28 cellular contexts compared by ENCODE assay signal in the genomic region with DNA sequence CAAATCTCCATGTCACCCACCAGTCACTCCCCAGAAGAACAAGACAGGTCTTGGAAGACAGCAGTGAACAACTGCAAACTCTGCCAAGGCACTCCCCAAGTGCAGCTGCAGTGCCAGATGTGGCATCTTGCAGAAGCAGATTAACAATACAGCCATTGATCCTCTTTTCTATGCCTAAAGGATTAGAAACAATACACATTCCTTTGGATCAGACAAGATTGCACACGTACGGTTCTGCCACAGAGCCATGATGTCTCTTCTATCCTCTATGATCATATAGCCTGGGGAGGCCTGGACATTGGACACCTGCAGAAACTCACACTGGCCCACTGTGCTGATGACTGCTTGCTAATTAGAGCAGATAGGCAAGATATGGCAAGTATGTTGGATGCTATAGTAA.
"Had no signal": no experiment of that assay in that cellular context is flagged by ENCODE, and none has a peak within 500 bp of the region (broad histone marks: within the 10 kb centered on the region; RNA-seq: fewer than 3 reads in every experiment).

No MANE protein-coding gene starts in this region.

- DNase-seq: activated B cell treated with CpG ODN at 0.5 μM for 24 hours; activated CD4-positive, alpha-beta T cell treated with anti-CD3 and anti-CD28 coated beads for 48 hours; activated CD4-positive, alpha-beta T cell treated with anti-CD3 and anti-CD28 coated beads, Interleukin-2, amount 50 U/mL, for 1 hour; activated CD4-positive, alpha-beta T cell treated with anti-CD3 and anti-CD28 coated beads, Interleukin-2, amount 50 U/mL, for 48 hours; activated CD8-positive, alpha-beta memory T cell treated with anti-CD3 and anti-CD28 coated beads for 24 hours; activated CD8-positive, alpha-beta T cell treated with anti-CD3 and anti-CD28 coated beads for 36 hours; activated effector memory CD4-positive, alpha-beta T cell treated with Interleukin-2 at 50 U/mL for 16 hours; activated gamma-delta T cell treated with Interleukin-2 at 50 U/mL for 16 hours; activated naive CD4-positive, alpha-beta T cell treated with anti-CD3 and anti-CD28 coated beads, Interleukin-2, amount 50 U/mL, for 16 hours; activated naive CD4-positive, alpha-beta T cell treated with Interleukin-2 at 50 U/mL for 16 hours; activated T-cell treated with anti-CD3 and anti-CD28 coated beads, Interleukin-2, amount 50 U/mL, for 4 hours; amniotic stem cell; anterior cingulate cortex; brain microvascular endothelial cell; caudate nucleus; cortex of kidney; dermis blood vessel endothelial cell; effector CD8-positive, alpha-beta T cell; head of caudate nucleus; SW 1271; T-cell; T1000; WERI-Rb-1 had no signal

- H3K4me3 Mint-ChIP-seq: activated B cell treated with CpG ODN at 0.5 μM for 24 hours; activated CD8-positive, alpha-beta T cell treated with anti-CD3 and anti-CD28 coated beads for 36 hours; activated naive CD8-positive, alpha-beta T cell; activated T-cell treated with anti-CD3 and anti-CD28 coated beads, Interleukin-2, amount 50 U/mL, for 4 hours; activated T-helper 17 cell treated with anti-CD3 and anti-CD28 coated beads, Interleukin-2, amount 50 U/mL, for 72 hours; T-cell; T-helper 1 cell treated with Interleukin-12 subunit alpha and Interleukin-12 subunit beta and Interleukin-4 antibody, amounts not matched to agents 30 μg/mL and 1 μg/mL, for 36 hours had no signal

- H3K27ac ChIP-seq: brain microvascular endothelial cell, esophagus muscularis mucosa, WERI-Rb-1 had no signal

- H3K4me1 ChIP-seq: esophagus muscularis mucosa had no signal

- H3K4me3 ChIP-seq: esophagus muscularis mucosa had no signal

- H3K9me3 ChIP-seq: esophagus muscularis mucosa had no signal

- ATAC-seq: activated CD4-positive, CD25-positive, alpha-beta regulatory T cell treated with anti-CD3 and anti-CD28 coated beads, Interleukin-2, amount 50 U/mL, for 24 hours; activated CD8-positive, alpha-beta T cell treated with anti-CD3 and anti-CD28 coated beads for 36 hours; activated T-cell treated with anti-CD3 and anti-CD28 coated beads, Interleukin-2, amount 50 U/mL, for 4 hours; activated T-helper 17 cell treated with anti-CD3 and anti-CD28 coated beads, Interleukin-2, amount 50 U/mL, for 72 hours; T-cell had no signal

- H3K4me1 Mint-ChIP-seq: activated T-helper 17 cell treated with anti-CD3 and anti-CD28 coated beads, Interleukin-2, amount 50 U/mL, for 72 hours; T-cell had no signal

- H3K9me3 Mint-ChIP-seq: activated B cell treated with CpG ODN at 0.5 μM for 24 hours; activated CD8-positive, alpha-beta T cell treated with anti-CD3 and anti-CD28 coated beads for 36 hours; activated T-cell treated with anti-CD3 and anti-CD28 coated beads, Interleukin-2, amount 50 U/mL, for 4 hours; activated T-helper 17 cell treated with anti-CD3 and anti-CD28 coated beads, Interleukin-2, amount 50 U/mL, for 72 hours; T-cell; T-helper 1 cell treated with Interleukin-12 subunit alpha and Interleukin-12 subunit beta and Interleukin-4 antibody, amounts not matched to agents 30 μg/mL and 1 μg/mL, for 36 hours had no signal

- H3K36me3 ChIP-seq: brain microvascular endothelial cell, esophagus muscularis mucosa, WERI-Rb-1 had no signal

- H3K36me3 Mint-ChIP-seq: activated naive CD8-positive, alpha-beta T cell; T-cell had no signal

- H3K27me3 ChIP-seq: brain microvascular endothelial cell had no signal

- H3K27ac Mint-ChIP-seq: activated B cell treated with CpG ODN at 0.5 μM for 24 hours; activated CD8-positive, alpha-beta T cell treated with anti-CD3 and anti-CD28 coated beads for 36 hours; activated naive CD8-positive, alpha-beta T cell; activated T-helper 17 cell treated with anti-CD3 and anti-CD28 coated beads, Interleukin-2, amount 50 U/mL, for 72 hours; T-cell; T-helper 1 cell treated with Interleukin-12 subunit alpha and Interleukin-12 subunit beta and Interleukin-4 antibody, amounts not matched to agents 30 μg/mL and 1 μg/mL, for 36 hours had no signal
